In genomic region chr5:311963-312362, GRCh38 we compare ENCODE assay signal across 23 cellular contexts.
"Had no signal": no experiment of that assay in that cellular context is flagged by ENCODE, and none has a peak within 500 bp of the region (broad histone marks: within the 10 kb centered on the region; RNA-seq: fewer than 3 reads in every experiment).

No MANE protein-coding gene starts in this region.

- ATAC-seq: activated CD4-positive, CD25-positive, alpha-beta regulatory T cell treated with anti-CD3 and anti-CD28 coated beads, Interleukin-2, amount 50 U/mL, for 24 hours; activated CD8-positive, alpha-beta T cell treated with anti-CD3 and anti-CD28 coated beads for 36 hours; Panc1; SK-N-SH treated with all-trans-retinoic acid at 6 μM for 48 hours had no signal

- H3K4me1 ChIP-seq: SJCRH30 had no signal

- H3K27me3 ChIP-seq: adrenal gland, SJCRH30 had no signal

- H3K9me3 ChIP-seq: adrenal gland, SJCRH30 had no signal

- H3K27ac ChIP-seq: KMS-11, SJCRH30 had no signal

- H3K4me3 ChIP-seq: adrenal gland, SJCRH30 had no signal

- H3K4me2 ChIP-seq: KMS-11 had no signal

- DNase-seq: activated CD4-positive, alpha-beta T cell treated with anti-CD3 and anti-CD28 coated beads for 4 hours; activated CD8-positive, alpha-beta T cell treated with anti-CD3 and anti-CD28 coated beads for 36 hours; activated gamma-delta T cell; activated naive CD4-positive, alpha-beta T cell treated with anti-CD3 and anti-CD28 coated beads, Interleukin-2, amount 10 ng/mL, durations not matched to agents 7 days and 5 days; activated naive CD8-positive, alpha-beta T cell treated with anti-CD3 and anti-CD28 coated beads, Interleukin-2, amount 10 ng/mL, durations not matched to agents 7 days and 5 days; activated T-cell treated with anti-CD3 and anti-CD28 coated beads, Interleukin-2, amount 50 U/mL, for 24 hours; anterior cingulate cortex; NCI-H1092; NCI-H1417; NCI-H1930; NCI-H2107; NCI-H2171 treated with DMSO at 0.1 percent for 48 hours; NCI-H226; NCI-H526 treated with DMSO at 0.1 percent for 48 hours; NCI-H82; Right ventricle myocardium superior; SJCRH30; SW 1271 had no signal

- H3K9ac ChIP-seq: KMS-11 had no signal

- H3K36me3 ChIP-seq: SJCRH30 had no signal
